1 cellular context compared by ENCODE assay signal in the genomic region with DNA sequence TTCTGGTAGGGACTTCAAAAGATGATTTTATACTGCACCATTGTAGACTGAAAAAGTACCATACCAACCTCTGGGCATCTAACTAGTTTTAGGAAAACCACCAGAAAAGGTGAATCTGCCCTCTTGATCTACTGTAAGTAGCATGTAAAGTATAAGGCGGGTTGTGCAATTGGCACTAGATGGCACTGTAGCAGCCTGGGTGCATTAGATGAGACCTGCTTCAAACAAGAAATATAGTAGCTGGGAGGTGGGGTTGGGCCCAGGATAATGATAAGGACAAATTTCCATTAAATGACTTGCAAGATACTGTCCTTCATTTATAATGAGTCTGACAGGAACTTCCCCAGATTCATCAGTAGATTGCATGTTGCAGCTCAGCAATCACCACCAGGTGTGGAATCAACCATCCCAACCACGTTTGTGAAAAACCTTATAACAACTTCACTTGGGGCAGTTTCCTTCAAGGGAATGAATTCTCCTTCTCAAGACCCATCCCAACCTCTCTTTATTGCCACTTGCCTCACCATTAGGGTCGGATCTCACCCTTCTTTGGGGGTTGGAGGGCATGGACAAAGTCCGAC.
TF ChIP-seq lines count a peak whose summit lies in the region.

No MANE protein-coding gene starts in this region.

TF ChIP-seq in IMR-90, 13 proteins besides CTCF, POLR2A, EP300 and RAD21 (continued from another document):
- TF ChIP-seq BHLHE40 (IDR thresholded peaks at IDR 0.05; ENCODE audit: low read depth, low read length) (no peak), RFX5 (IDR thresholded peaks at IDR 0.05; ENCODE audit: low read depth, low read length) (no peak), RCOR1 (IDR thresholded peaks at IDR 0.05; ENCODE audit: insufficient replicate concordance, low read length) (no peak), MAFK (IDR thresholded peaks at IDR 0.05; ENCODE audit: low read depth, low read length) (no peak), FOS (IDR thresholded peaks at IDR 0.05; ENCODE audit: low read depth, low read length) (no peak), NFE2L2 (IDR thresholded peaks at IDR 0.05; ENCODE audit: low read depth, low read length) (no peak), MXI1 (IDR thresholded peaks at IDR 0.05; ENCODE audit: borderline replicate concordance, low read depth, low read length) (no peak)
- TF ChIP-seq, protein P1, sequence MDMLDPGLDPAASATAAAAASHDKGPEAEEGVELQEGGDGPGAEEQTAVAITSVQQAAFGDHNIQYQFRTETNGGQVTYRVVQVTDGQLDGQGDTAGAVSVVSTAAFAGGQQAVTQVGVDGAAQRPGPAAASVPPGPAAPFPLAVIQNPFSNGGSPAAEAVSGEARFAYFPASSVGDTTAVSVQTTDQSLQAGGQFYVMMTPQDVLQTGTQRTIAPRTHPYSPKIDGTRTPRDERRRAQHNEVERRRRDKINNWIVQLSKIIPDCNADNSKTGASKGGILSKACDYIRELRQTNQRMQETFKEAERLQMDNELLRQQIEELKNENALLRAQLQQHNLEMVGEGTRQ (IDR thresholded peaks at IDR 0.05; ENCODE audit: low read depth, low read length), result no peak
TF ChIP-seq in IMR-90: peak in this region for 2.
